Comparison of ENCODE assay signal across 8 cellular contexts in genomic region chr14:91837076-91837475, GRCh38. TPM values are rescaled to one million over a fixed set of nuclear protein-coding genes. Genes with fewer than 3 reads are reported as not detected.
DNase-seq lines count a peak whose midpoint lies in the region; ATAC-seq and TF ChIP-seq lines count a peak whose summit lies in the region.

No MANE protein-coding gene starts in this region.

- H3K27ac Mint-ChIP-seq in activated CD4-positive, alpha-beta T cell treated with anti-CD3 and anti-CD28 coated beads, Interleukin-2, amount 10 ng/mL, durations not matched to agents 24 days and 14 days = peak overlapping the region; percentile 68

- H3K4me3 Mint-ChIP-seq in activated CD4-positive, alpha-beta T cell treated with anti-CD3 and anti-CD28 coated beads, Interleukin-2, amount 10 ng/mL, durations not matched to agents 24 days and 14 days = peak overlapping the region; percentile 93

- H3K4me3 ChIP-seq in astrocyte of the cerebellum (ENCODE audit: low read depth, low read length) = peak overlapping the region; percentile 31
- H3K4me3 ChIP-seq in right lobe of liver = peak overlapping the region in 2 of 3 donors; percentile 53 to 59
- H3K4me3 ChIP-seq in thoracic aorta = peak overlapping the region; percentile 92

- no peaks in the 10 kb centered on the region for H3K9me3 Mint-ChIP-seq in activated CD4-positive, alpha-beta T cell treated with anti-CD3 and anti-CD28 coated beads, Interleukin-2, amount 10 ng/mL, durations not matched to agents 24 days and 14 days

- intact Hi-C loops in activated CD4-positive, alpha-beta T cell treated with anti-CD3 and anti-CD28 coated beads, Interleukin-2, amount 10 ng/mL, durations not matched to agents 24 days and 14 days (cut with micrococcal nuclease) = loop anchor here (2.0 to 10.0 kb wide), 2 partner anchors 36 to 288 kb away; partner anchors contain the start of genes CPSF2 and NDUFB1
- intact Hi-C loops in right lobe of liver (cut with DNase I) = no loop called here

- 52% methylated on average over 11 of the region's 12 CpGs for WGBS in right lobe of liver (ENCODE audit: insufficient coverage, low coverage, low lambda C conversion rate, missing lambda C conversion rate)

- H3K27me3 ChIP-seq in right lobe of liver (no peaks in the 10 kb centered on the region), thoracic aorta (replicated peaks; ENCODE audit: insufficient read depth) (no peaks in the 10 kb centered on the region)

- TF ChIP-seq CTCF in astrocyte of the cerebellum (IDR thresholded peaks at IDR 0.05; ENCODE audit: low read depth, low read length, missing control alignments) (no peak), right lobe of liver (IDR thresholded peaks at IDR 0.05) (no peak), thoracic aorta (IDR thresholded peaks at IDR 0.05) (no peak)

- peaks cover 57% of the 10 kb centered on the region for H3K4me1 Mint-ChIP-seq in activated CD4-positive, alpha-beta T cell treated with anti-CD3 and anti-CD28 coated beads, Interleukin-2, amount 10 ng/mL, durations not matched to agents 24 days and 14 days

- peaks cover 11% of the 10 kb centered on the region for H3K27me3 Mint-ChIP-seq in activated CD4-positive, alpha-beta T cell treated with anti-CD3 and anti-CD28 coated beads, Interleukin-2, amount 10 ng/mL, durations not matched to agents 24 days and 14 days

- H3K36me3 ChIP-seq in right lobe of liver (no peaks in the 10 kb centered on the region), thoracic aorta (no peaks in the 10 kb centered on the region)

- in situ Hi-C loops in astrocyte of the cerebellum (cut with HindIII; ENCODE audit: low sequenced_read_pairs) = no loop called here

- H3K4me1 ChIP-seq in right lobe of liver (no peaks in the 10 kb centered on the region), thoracic aorta (ENCODE audit: control insufficient read depth in 1 of 2, low read depth in 2 of 2) (peaks cover 12 to 42% of the 10 kb centered on the region in 2 donors)

- no peaks in the 10 kb centered on the region for H3K9me3 ChIP-seq in right lobe of liver
- no peaks in the 10 kb centered on the region for H3K9me3 ChIP-seq in thoracic aorta

- DNase-seq in activated CD4-positive, alpha-beta T cell treated with anti-CD3 and anti-CD28 coated beads, Interleukin-2, amount 10 ng/mL, durations not matched to agents 24 days and 14 days = no peak
- no peak for DNase-seq in activated CD4-positive, alpha-beta T cell treated with anti-CD3 and anti-CD28 coated beads, Interleukin-2, amount 50 U/mL, for 48 hours
- DNase-seq in astrocyte of the cerebellum (ENCODE audit: low read depth) (no peak), right lobe of liver (no peak), thoracic aorta (ENCODE audit: low spot score) (no peak), mucosa of gallbladder (ENCODE audit: low spot score) (no peak)
- DNase-seq in stimulated activated naive CD4-positive, alpha-beta T cell treated with Interleukin-2 at 50 U/mL for 16 hours (lab: John Stamatoyannopoulos, UW) = no peak

- no peak for TF ChIP-seq POLR2A in right lobe of liver (IDR thresholded peaks at IDR 0.05)

- H3K27ac ChIP-seq in right lobe of liver (no peak overlapping the region), thoracic aorta (peak overlapping the region; percentile 86 to 90)

- ATAC-seq in right lobe of liver (no peak), thoracic aorta (ENCODE audit: insufficient number of reproducible peaks, low FRiP score, low read depth) (no peak), HG03108 (IDR thresholded peaks at IDR 0.05; ENCODE audit: unreplicated experiment) (no peak)

- H3K36me3 Mint-ChIP-seq in activated CD4-positive, alpha-beta T cell treated with anti-CD3 and anti-CD28 coated beads, Interleukin-2, amount 10 ng/mL, durations not matched to agents 24 days and 14 days (ENCODE audit: low read depth) = peaks cover 55% of the 10 kb centered on the region

RNA-seq across cellular contexts. Expression of gene TC2N, which starts 30.3 kb away (rescaled TPM):
- 18.6 and 19.3 TPM in 2 replicates for total RNA-seq in activated CD4-positive, alpha-beta T cell treated with anti-CD3 and anti-CD28 coated beads, Interleukin-2, amount 10 ng/mL, durations not matched to agents 24 days and 14 days
- total RNA-seq in right lobe of liver = 1 to 10 TPM; 1.0 to 6.5 (median 4.3) TPM
- 100 to 1,000 TPM; 146 to 172 TPM for total RNA-seq in thoracic aorta
- total RNA-seq in mucosa of gallbladder = 104 TPM

Comparison
In these comparisons a context has a peak if more than half of its experiments do, and no peak if none do; other contexts are left out.
1. H3K4me3 ChIP-seq: peak in every context shown above with its lines; median percentile 92 in thoracic aorta; 56 in right lobe of liver; 31 in astrocyte of the cerebellum.
2. H3K27ac ChIP-seq: peak in thoracic aorta (2 of 2); none in right lobe of liver (0 of 3).